In genomic region chr16:26071383-26071782, GRCh38 we compare ENCODE assay signal across 26 cellular contexts.
DNase-seq lines count a peak whose midpoint lies in the region; ATAC-seq lines count a peak whose summit lies in the region.
"Had no signal": no experiment of that assay in that cellular context is flagged by ENCODE, and none has a peak within 500 bp of the region (broad histone marks: within the 10 kb centered on the region; RNA-seq: fewer than 3 reads in every experiment).

No MANE protein-coding gene starts in this region.

- H4K8ac ChIP-seq in neuronal stem cell (ENCODE audit: low read depth, low read length), result no peak overlapping the region

- no peak overlapping the region for H3K27ac Mint-ChIP-seq in activated naive CD8-positive, alpha-beta T cell treated with anti-CD3 and anti-CD28 coated beads for 36 hours
- H3K27ac Mint-ChIP-seq: B cell; CD4-positive, CD25-positive, alpha-beta regulatory T cell; HFFc6 had no signal

- no peaks in the 10 kb centered on the region for H4K20me1 ChIP-seq in BLaER1 treated with 17β-estradiol and CSF1 and Interleukin-3, amounts not matched to agents 10 nM and 100 nM

- H2BK12ac ChIP-seq in neuronal stem cell (ENCODE audit: low read length), result no peak overlapping the region

- H2BK120ac ChIP-seq in neuronal stem cell (ENCODE audit: low read depth, low read length), result no peak overlapping the region

- peak overlapping the region in 10 of 11 experiments; percentile 16 to 62 (median 33); a peak in 20 of 22 replicates for H3K4me2 ChIP-seq in BLaER1 treated with 17β-estradiol and CSF1 and Interleukin-3, amounts not matched to agents 10 nM and 100 nM
- H3K4me2 ChIP-seq in neuronal stem cell (ENCODE audit: insufficient read depth, low read length, poor library complexity, severe bottlenecking), result no peak overlapping the region
- H3K4me2 ChIP-seq: PC-9, SK-N-SH had no signal

- no peak overlapping the region for H4K91ac ChIP-seq in neuronal stem cell (ENCODE audit: low read depth, low read length, poor library complexity)

- H3K9me3 ChIP-seq in BLaER1 treated with 17β-estradiol and CSF1 and Interleukin-3, amounts not matched to agents 10 nM and 100 nM (replicated peaks in 1 of 11), result peaks cover 2 to 19% (median 10%) of the 10 kb centered on the region in 11 experiments; a peak in 13 of 22 replicates
- H3K9me3 ChIP-seq in ectodermal cell (ENCODE audit: control insufficient read depth, low read length), result no peaks in the 10 kb centered on the region
- no peaks in the 10 kb centered on the region for H3K9me3 ChIP-seq in iPS-20b (ENCODE audit: insufficient read depth, low read depth, low read length)
- H3K9me3 ChIP-seq in neuronal stem cell (replicated peaks in 1 of 2; ENCODE audit: control insufficient read depth in 2 of 2, insufficient read depth in 1 of 2, low read depth in 1 of 2, low read length in 2 of 2), result no peaks in the 10 kb centered on the region
- H3K9me3 ChIP-seq: SK-N-SH had no signal

- H3K27me3 ChIP-seq in BLaER1 treated with 17β-estradiol and CSF1 and Interleukin-3, amounts not matched to agents 10 nM and 100 nM, result no peaks in the 10 kb centered on the region
- H3K27me3 ChIP-seq in ectodermal cell (ENCODE audit: control insufficient read depth, insufficient read depth, low read length, poor library complexity, severe bottlenecking) (no peaks in the 10 kb centered on the region), iPS-20b (ENCODE audit: insufficient read depth, low read length) (no peaks in the 10 kb centered on the region), neuronal stem cell (ENCODE audit: control insufficient read depth in 3 of 3, insufficient read depth in 3 of 3, low read depth in 1 of 3, low read length in 3 of 3) (no peaks in the 10 kb centered on the region)

- H3K79me1 ChIP-seq in neuronal stem cell (ENCODE audit: low read depth, low read length), result no peaks in the 10 kb centered on the region

- no peak overlapping the region for H3K4ac ChIP-seq in neuronal stem cell (ENCODE audit: low read length)

- no peak overlapping the region for H2AK5ac ChIP-seq in neuronal stem cell (ENCODE audit: low read depth, low read length)

- no peak overlapping the region for H3K23ac ChIP-seq in neuronal stem cell (ENCODE audit: low read depth, low read length, poor library complexity)

- H3K9ac ChIP-seq in BLaER1 treated with 17β-estradiol and CSF1 and Interleukin-3, amounts not matched to agents 10 nM and 100 nM, result no peak overlapping the region
- H3K9ac ChIP-seq in iPS-20b (ENCODE audit: low read depth, low read length), result no peak overlapping the region; the same call in 1 of the 2 replicates
- no peak overlapping the region for H3K9ac ChIP-seq in neuronal stem cell (ENCODE audit: low read depth, low read length, poor library complexity)
- H3K9ac ChIP-seq: SK-N-SH had no signal

- H3K14ac ChIP-seq in neuronal stem cell (ENCODE audit: low read length), result no peak overlapping the region

- H3K4me1 ChIP-seq in BLaER1 treated with 17β-estradiol and CSF1 and Interleukin-3, amounts not matched to agents 10 nM and 100 nM, result peaks cover 5 to 19% (median 16%) of the 10 kb centered on the region in 10 experiments; a peak in 17 of 20 replicates
- peaks cover 14% of the 10 kb centered on the region for H3K4me1 ChIP-seq in ectodermal cell (ENCODE audit: control insufficient read depth, insufficient read depth, low read length)
- peaks cover 16% of the 10 kb centered on the region; the same call in 1 of the 2 replicates for H3K4me1 ChIP-seq in iPS-20b (ENCODE audit: insufficient read depth, low read length)
- peaks cover 3 to 13% of the 10 kb centered on the region in 2 donors for H3K4me1 ChIP-seq in neuronal stem cell (ENCODE audit: control insufficient read depth in 2 of 2, insufficient read depth in 1 of 2, low read depth in 1 of 2, low read length in 2 of 2)

- H3K4me3 ChIP-seq in BLaER1 treated with 17β-estradiol and CSF1 and Interleukin-3, amounts not matched to agents 10 nM and 100 nM, result no peak overlapping the region
- H3K4me3 ChIP-seq in ectodermal cell (ENCODE audit: insufficient read depth, low read depth, low read length), result no peak overlapping the region
- peak overlapping the region; percentile 14; the same call in 1 of the 2 replicates for H3K4me3 ChIP-seq in iPS-20b (ENCODE audit: low read length)
- H3K4me3 ChIP-seq in neuronal stem cell (ENCODE audit: low read length in 2 of 2), result no peak overlapping the region
- H3K4me3 ChIP-seq: GM12878, PC-9 had no signal

- H3K18ac ChIP-seq in neuronal stem cell (ENCODE audit: low read length), result no peak overlapping the region

- no peaks in the 10 kb centered on the region for H3K36me3 Mint-ChIP-seq in activated naive CD8-positive, alpha-beta T cell treated with anti-CD3 and anti-CD28 coated beads for 36 hours
- H3K36me3 Mint-ChIP-seq: CD4-positive, CD25-positive, alpha-beta regulatory T cell had no signal

- peaks cover 9% of the 10 kb centered on the region for H3K27me3 Mint-ChIP-seq in activated naive CD8-positive, alpha-beta T cell treated with anti-CD3 and anti-CD28 coated beads for 36 hours
- H3K27me3 Mint-ChIP-seq: CD4-positive, CD25-positive, alpha-beta regulatory T cell had no signal

- H3K4me1 Mint-ChIP-seq in activated naive CD8-positive, alpha-beta T cell treated with anti-CD3 and anti-CD28 coated beads for 36 hours, result no peaks in the 10 kb centered on the region
- H3K4me1 Mint-ChIP-seq: B cell; CD4-positive, CD25-positive, alpha-beta regulatory T cell had no signal

- peak overlapping the region; percentile 5 for H2AFZ ChIP-seq in neuronal stem cell (ENCODE audit: low read length)
- H2AFZ ChIP-seq: PC-9 had no signal

- ATAC-seq in HG03354 (IDR thresholded peaks at IDR 0.05; ENCODE audit: poor library complexity, severe bottlenecking, unreplicated experiment), result no peak
- ATAC-seq: GM12878 had no signal

- H2BK15ac ChIP-seq in neuronal stem cell (ENCODE audit: low read length), result no peak overlapping the region

- peak overlapping the region in 1 of 11 experiments; percentile 19; a peak in 3 of 22 replicates for H3K27ac ChIP-seq in BLaER1 treated with 17β-estradiol and CSF1 and Interleukin-3, amounts not matched to agents 10 nM and 100 nM
- peak overlapping the region; percentile 52 for H3K27ac ChIP-seq in ectodermal cell (ENCODE audit: insufficient read depth, low read depth, low read length, poor library complexity, severe bottlenecking)
- H3K27ac ChIP-seq in iPS-20b (ENCODE audit: low read length), result no peak overlapping the region
- H3K27ac ChIP-seq in neuronal stem cell (replicated peaks; ENCODE audit: low read length), result no peak overlapping the region
- H3K27ac ChIP-seq: HL-60, PC-9, RWPE1 had no signal

- WGBS in ectodermal cell, 2 experiments, result 84 to 86% methylated on average over 2 to 3 of the region's 3 CpGs
- WGBS in neuronal stem cell (ENCODE audit: extremely low coverage in 2 of 2, insufficient read length in 2 of 2, insufficient replicate concordance in 1 of 2), 2 donors, result no CpG with 5 or more reads among the region's 3 CpGs

- H3K4me3 Mint-ChIP-seq in activated naive CD8-positive, alpha-beta T cell treated with anti-CD3 and anti-CD28 coated beads for 36 hours, result no peak overlapping the region
- H3K4me3 Mint-ChIP-seq: B cell; CD4-positive, CD25-positive, alpha-beta regulatory T cell; HFFc6 had no signal

- H2BK5ac ChIP-seq in neuronal stem cell (ENCODE audit: low read length), result no peak overlapping the region

- DNase-seq in neuronal stem cell (ENCODE audit: low spot score), result no peak
- no peak for DNase-seq in activated naive CD8-positive, alpha-beta T cell treated with anti-CD3 and anti-CD28 coated beads for 36 hours
- DNase-seq in germinal center (ENCODE audit: low spot score), result no peak
- DNase-seq: CD4-positive, CD25-positive, alpha-beta regulatory T cell; COR-L47; DMS 273 treated with DMSO at 0.1 percent for 48 hours; DND-41; H7; HFFc6; KBM-7; NCI-H1092 treated with DMSO at 0.1 percent for 48 hours; NCI-H1436 treated with DMSO at 0.1 percent for 48 hours; NCI-H1930; NCI-H2227 treated with DMSO at 0.1 percent for 48 hours; NCI-H510A treated with DMSO at 0.1 percent for 48 hours; PC-9; SHP77 treated with DMSO at 0.1 percent for 48 hours; SK-N-SH had no signal

- H3K36me3 ChIP-seq in BLaER1 treated with 17β-estradiol and CSF1 and Interleukin-3, amounts not matched to agents 10 nM and 100 nM, result no peaks in the 10 kb centered on the region
- H3K36me3 ChIP-seq in ectodermal cell (ENCODE audit: control insufficient read depth, insufficient read depth, low read length) (no peaks in the 10 kb centered on the region), iPS-20b (ENCODE audit: insufficient read depth, low read depth, low read length) (no peaks in the 10 kb centered on the region), neuronal stem cell (replicated peaks in 1 of 2; ENCODE audit: control insufficient read depth in 2 of 2, insufficient read depth in 2 of 2, low read length in 2 of 2) (no peaks in the 10 kb centered on the region)

- H3K9me3 Mint-ChIP-seq in activated naive CD8-positive, alpha-beta T cell treated with anti-CD3 and anti-CD28 coated beads for 36 hours, result no peaks in the 10 kb centered on the region
